ENCODE assay signal across 1 cellular context in the genomic region with DNA sequence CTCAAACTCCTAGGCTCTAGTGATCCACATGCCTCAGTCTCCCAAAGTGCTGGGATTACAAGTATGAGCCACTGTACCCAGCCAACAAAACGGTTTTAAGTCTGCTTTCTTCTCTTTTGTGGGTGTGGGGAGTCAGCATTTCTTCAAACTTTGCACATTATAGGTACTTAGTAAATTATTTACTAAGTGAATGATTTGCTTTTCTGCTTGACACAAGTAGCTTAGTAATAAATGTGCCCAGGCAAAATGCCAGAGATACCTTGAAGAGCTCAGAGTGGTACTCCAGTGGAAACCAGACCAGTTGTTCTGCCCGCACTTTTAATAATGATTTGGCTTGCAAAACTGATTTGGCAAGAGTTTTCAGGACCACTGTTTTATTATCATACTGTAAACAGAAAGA.
TF ChIP-seq lines count a peak whose summit lies in the region.

No MANE protein-coding gene starts in this region.

TF ChIP-seq in HepG2, 621 proteins besides CTCF, POLR2A, EP300 and RAD21 (continues in another document):
- no peak for TF ChIP-seq BORCS8-MEF2B (CRISPR knock-in tag; IDR thresholded peaks at IDR 0.05)
- TF ChIP-seq ZNF331 (CRISPR knock-in tag; IDR thresholded peaks at IDR 0.05) = 0 out of 2 replicates have a peak, but pooled peaks have one; percentile 31
- TF ChIP-seq, protein P1, sequence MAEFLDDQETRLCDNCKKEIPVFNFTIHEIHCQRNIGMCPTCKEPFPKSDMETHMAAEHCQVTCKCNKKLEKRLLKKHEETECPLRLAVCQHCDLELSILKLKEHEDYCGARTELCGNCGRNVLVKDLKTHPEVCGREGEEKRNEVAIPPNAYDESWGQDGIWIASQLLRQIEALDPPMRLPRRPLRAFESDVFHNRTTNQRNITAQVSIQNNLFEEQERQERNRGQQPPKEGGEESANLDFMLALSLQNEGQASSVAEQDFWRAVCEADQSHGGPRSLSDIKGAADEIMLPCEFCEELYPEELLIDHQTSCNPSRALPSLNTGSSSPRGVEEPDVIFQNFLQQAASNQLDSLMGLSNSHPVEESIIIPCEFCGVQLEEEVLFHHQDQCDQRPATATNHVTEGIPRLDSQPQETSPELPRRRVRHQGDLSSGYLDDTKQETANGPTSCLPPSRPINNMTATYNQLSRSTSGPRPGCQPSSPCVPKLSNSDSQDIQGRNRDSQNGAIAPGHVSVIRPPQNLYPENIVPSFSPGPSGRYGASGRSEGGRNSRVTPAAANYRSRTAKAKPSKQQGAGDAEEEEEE (CRISPR knock-in tag; IDR thresholded peaks at IDR 0.05; ENCODE audit: borderline replicate concordance) = no peak
- no peak for TF ChIP-seq RELA (CRISPR knock-in tag; IDR thresholded peaks at IDR 0.05)
- no peak for TF ChIP-seq JUN (CRISPR knock-in tag; IDR thresholded peaks at IDR 0.05)
- TF ChIP-seq, protein P2, sequence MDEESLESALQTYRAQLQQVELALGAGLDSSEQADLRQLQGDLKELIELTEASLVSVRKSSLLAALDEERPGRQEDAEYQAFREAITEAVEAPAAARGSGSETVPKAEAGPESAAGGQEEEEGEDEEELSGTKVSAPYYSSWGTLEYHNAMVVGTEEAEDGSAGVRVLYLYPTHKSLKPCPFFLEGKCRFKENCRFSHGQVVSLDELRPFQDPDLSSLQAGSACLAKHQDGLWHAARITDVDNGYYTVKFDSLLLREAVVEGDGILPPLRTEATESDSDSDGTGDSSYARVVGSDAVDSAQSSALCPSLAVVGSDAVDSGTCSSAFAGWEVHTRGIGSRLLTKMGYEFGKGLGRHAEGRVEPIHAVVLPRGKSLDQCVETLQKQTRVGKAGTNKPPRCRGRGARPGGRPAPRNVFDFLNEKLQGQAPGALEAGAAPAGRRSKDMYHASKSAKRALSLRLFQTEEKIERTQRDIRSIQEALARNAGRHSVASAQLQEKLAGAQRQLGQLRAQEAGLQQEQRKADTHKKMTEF (CRISPR knock-in tag; IDR thresholded peaks at IDR 0.05) = no peak
- no peak for TF ChIP-seq CREB3 (CRISPR knock-in tag; IDR thresholded peaks at IDR 0.05)
- no peak for TF ChIP-seq ISX (CRISPR knock-in tag; conservative IDR thresholded peaks at IDR 0.05)
- TF ChIP-seq BCL6 (CRISPR knock-in tag; IDR thresholded peaks at IDR 0.05) = no peak
- peak; percentile 59; the same call in 1 of the 2 replicates for TF ChIP-seq PAXIP1 (CRISPR knock-in tag; conservative IDR thresholded peaks at IDR 0.05)
- no peak for TF ChIP-seq CBFB (CRISPR knock-in tag; IDR thresholded peaks at IDR 0.05)
- TF ChIP-seq MAFK (conservative IDR thresholded peaks at IDR 0.05 in 1 of 2, IDR thresholded peaks at IDR 0.05 in 1 of 2; ENCODE audit: low read length in 2 of 2) = peak; percentile 42 to 61; a peak in 3 of 4 replicates
- 0 out of 2 replicates have a peak, but pooled peaks have one; percentile 46 for TF ChIP-seq ZSCAN29 (CRISPR knock-in tag; conservative IDR thresholded peaks at IDR 0.05)
- TF ChIP-seq ZNF513 (CRISPR knock-in tag; conservative IDR thresholded peaks at IDR 0.05) = no peak
- no peak for TF ChIP-seq ZHX1 (CRISPR knock-in tag; IDR thresholded peaks at IDR 0.05; ENCODE audit: low read depth)
- TF ChIP-seq ZNF780A (CRISPR knock-in tag; IDR thresholded peaks at IDR 0.05) = no peak
- TF ChIP-seq ASH2L (IDR thresholded peaks at IDR 0.05; ENCODE audit: insufficient read length, low read depth, low read length) = peak; percentile 4
- no peak for TF ChIP-seq ZNF747 (CRISPR knock-in tag; IDR thresholded peaks at IDR 0.05; ENCODE audit: borderline replicate concordance)
- peak; percentile 71 for TF ChIP-seq HNF1A (IDR thresholded peaks at IDR 0.05; ENCODE audit: low read depth)
- TF ChIP-seq HNF1A (CRISPR knock-in tag; IDR thresholded peaks at IDR 0.05; ENCODE audit: borderline replicate concordance) = peak; percentile 81; the same call in 1 of the 2 replicates
- TF ChIP-seq MAFF (IDR thresholded peaks at IDR 0.05; ENCODE audit: low read depth, low read length) = peak; percentile 76
- TF ChIP-seq ATF4 (CRISPR knock-in tag; IDR thresholded peaks at IDR 0.05) = no peak
- no peak for TF ChIP-seq XBP1 (CRISPR knock-in tag; IDR thresholded peaks at IDR 0.05)
- no peak for TF ChIP-seq NR2F1 (CRISPR knock-in tag; IDR thresholded peaks at IDR 0.05)
- TF ChIP-seq IRF2 (CRISPR knock-in tag; IDR thresholded peaks at IDR 0.05) = no peak
- no peak for TF ChIP-seq SETDB1 (CRISPR knock-in tag; IDR thresholded peaks at IDR 0.05; ENCODE audit: borderline replicate concordance)
- TF ChIP-seq U2AF1 (optimal IDR thresholded peaks at IDR 0.05; ENCODE audit: low read depth, low read length) = no peak
- TF ChIP-seq NFE2L1 (CRISPR knock-in tag; IDR thresholded peaks at IDR 0.05; ENCODE audit: borderline replicate concordance) = no peak
- TF ChIP-seq ZNF121 (CRISPR knock-in tag; IDR thresholded peaks at IDR 0.05) = no peak
- TF ChIP-seq ZSCAN31 (CRISPR knock-in tag; IDR thresholded peaks at IDR 0.05; ENCODE audit: low read depth) = no peak
- TF ChIP-seq, protein P3, sequence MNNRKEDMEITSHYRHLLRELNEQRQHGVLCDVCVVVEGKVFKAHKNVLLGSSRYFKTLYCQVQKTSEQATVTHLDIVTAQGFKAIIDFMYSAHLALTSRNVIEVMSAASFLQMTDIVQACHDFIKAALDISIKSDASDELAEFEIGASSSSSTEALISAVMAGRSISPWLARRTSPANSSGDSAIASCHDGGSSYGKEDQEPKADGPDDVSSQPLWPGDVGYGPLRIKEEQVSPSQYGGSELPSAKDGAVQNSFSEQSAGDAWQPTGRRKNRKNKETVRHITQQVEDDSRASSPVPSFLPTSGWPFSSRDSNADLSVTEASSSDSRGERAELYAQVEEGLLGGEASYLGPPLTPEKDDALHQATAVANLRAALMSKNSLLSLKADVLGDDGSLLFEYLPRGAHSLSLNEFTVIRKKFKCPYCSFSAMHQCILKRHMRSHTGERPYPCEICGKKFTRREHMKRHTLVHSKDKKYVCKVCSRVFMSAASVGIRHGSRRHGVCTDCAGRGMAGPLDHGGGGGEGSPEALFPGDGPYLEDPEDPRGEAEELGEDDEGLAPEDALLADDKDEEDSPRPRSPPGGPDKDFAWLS (CRISPR knock-in tag; IDR thresholded peaks at IDR 0.05; ENCODE audit: borderline replicate concordance) = no peak
- no peak for TF ChIP-seq MEF2D (CRISPR knock-in tag; IDR thresholded peaks at IDR 0.05)
- TF ChIP-seq ZBTB33 (CRISPR knock-in tag; IDR thresholded peaks at IDR 0.05) = no peak
- no peak for TF ChIP-seq SAP130 (CRISPR knock-in tag; IDR thresholded peaks at IDR 0.05; ENCODE audit: low read depth)
